Comparison of ENCODE assay signal across 1 cellular context in the genomic region with DNA sequence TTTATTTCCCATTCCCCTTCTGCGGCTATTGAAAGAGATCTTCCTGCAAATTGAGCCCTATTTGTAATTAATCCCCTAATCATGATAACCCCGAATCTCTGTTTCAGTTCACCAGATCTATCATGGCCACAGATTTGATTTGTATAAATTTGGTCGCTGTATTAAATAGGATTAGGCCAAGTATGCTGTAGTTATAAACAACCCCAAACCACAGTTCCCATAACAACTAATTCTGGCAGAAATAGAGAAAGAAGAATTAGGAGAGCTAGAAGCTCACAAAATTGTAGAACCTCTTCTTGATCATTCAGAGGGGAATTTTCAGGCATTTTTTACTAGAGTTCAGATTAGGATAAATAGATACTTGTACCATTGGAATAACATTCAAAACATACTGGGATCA.
TF ChIP-seq lines count a peak whose summit lies in the region.

No MANE protein-coding gene starts in this region.

TF ChIP-seq in IMR-90, 13 proteins besides CTCF, POLR2A, EP300 and RAD21:
- TF ChIP-seq MAZ (IDR thresholded peaks at IDR 0.05; ENCODE audit: borderline replicate concordance, low read depth, low read length) (no peak), BHLHE40 (IDR thresholded peaks at IDR 0.05; ENCODE audit: low read depth, low read length) (no peak), RCOR1 (IDR thresholded peaks at IDR 0.05; ENCODE audit: insufficient replicate concordance, low read length) (no peak), CHD1 (IDR thresholded peaks at IDR 0.05; ENCODE audit: low read depth, low read length) (no peak), SMC3 (IDR thresholded peaks at IDR 0.05; ENCODE audit: low read depth, low read length) (no peak), FOS (IDR thresholded peaks at IDR 0.05; ENCODE audit: low read depth, low read length) (no peak), MXI1 (IDR thresholded peaks at IDR 0.05; ENCODE audit: borderline replicate concordance, low read depth, low read length) (no peak), NFE2L2 (IDR thresholded peaks at IDR 0.05; ENCODE audit: low read depth, low read length) (no peak), CEBPB (IDR thresholded peaks at IDR 0.05; ENCODE audit: low read depth, low read length) (no peak), MAFK (IDR thresholded peaks at IDR 0.05; ENCODE audit: low read depth, low read length) (no peak), RFX5 (IDR thresholded peaks at IDR 0.05; ENCODE audit: low read depth, low read length) (no peak)
- TF ChIP-seq, protein P1, sequence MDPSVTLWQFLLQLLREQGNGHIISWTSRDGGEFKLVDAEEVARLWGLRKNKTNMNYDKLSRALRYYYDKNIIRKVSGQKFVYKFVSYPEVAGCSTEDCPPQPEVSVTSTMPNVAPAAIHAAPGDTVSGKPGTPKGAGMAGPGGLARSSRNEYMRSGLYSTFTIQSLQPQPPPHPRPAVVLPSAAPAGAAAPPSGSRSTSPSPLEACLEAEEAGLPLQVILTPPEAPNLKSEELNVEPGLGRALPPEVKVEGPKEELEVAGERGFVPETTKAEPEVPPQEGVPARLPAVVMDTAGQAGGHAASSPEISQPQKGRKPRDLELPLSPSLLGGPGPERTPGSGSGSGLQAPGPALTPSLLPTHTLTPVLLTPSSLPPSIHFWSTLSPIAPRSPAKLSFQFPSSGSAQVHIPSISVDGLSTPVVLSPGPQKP (IDR thresholded peaks at IDR 0.05; ENCODE audit: borderline replicate concordance, low read depth, low read length), result no peak
- TF ChIP-seq, protein P2, sequence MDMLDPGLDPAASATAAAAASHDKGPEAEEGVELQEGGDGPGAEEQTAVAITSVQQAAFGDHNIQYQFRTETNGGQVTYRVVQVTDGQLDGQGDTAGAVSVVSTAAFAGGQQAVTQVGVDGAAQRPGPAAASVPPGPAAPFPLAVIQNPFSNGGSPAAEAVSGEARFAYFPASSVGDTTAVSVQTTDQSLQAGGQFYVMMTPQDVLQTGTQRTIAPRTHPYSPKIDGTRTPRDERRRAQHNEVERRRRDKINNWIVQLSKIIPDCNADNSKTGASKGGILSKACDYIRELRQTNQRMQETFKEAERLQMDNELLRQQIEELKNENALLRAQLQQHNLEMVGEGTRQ (IDR thresholded peaks at IDR 0.05; ENCODE audit: low read depth, low read length), result no peak
TF ChIP-seq in IMR-90: peak in this region for 0.
